Comparison of ENCODE assay signal across 27 cellular contexts in the genomic region with DNA sequence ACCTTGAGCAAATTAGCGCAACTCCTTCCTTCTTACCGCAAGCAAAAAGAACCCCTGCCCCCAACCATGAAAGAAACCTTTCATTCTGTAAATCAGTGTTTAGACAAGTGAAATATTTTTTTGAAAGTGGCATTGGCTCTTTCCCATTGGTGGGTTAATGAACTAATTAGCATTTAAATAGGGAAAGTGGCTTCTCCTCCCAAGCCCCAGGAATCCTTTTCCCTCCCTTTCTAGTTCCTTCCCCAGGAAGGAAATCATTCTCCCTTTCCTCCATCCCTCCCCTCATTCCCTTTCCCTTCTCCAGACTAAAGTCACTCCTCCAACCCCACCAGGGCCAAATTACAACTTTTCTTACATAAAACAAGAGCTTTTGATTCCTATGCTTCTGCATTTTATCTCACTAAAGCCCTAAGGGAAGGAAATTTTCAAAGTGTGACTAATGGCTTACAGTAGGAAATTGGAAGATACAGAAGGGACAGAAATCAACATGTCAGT. TPM values are rescaled to one million over a fixed set of nuclear protein-coding genes. Genes with fewer than 3 reads are reported as not detected.
A peak's percentile ranks its signal among the peaks of the same experiment; 100 is the strongest.
DNase-seq lines count a peak whose midpoint lies in the region; ATAC-seq, FAIRE-seq and TF ChIP-seq lines count a peak whose summit lies in the region.
"Had no signal": no experiment of that assay in that cellular context is flagged by ENCODE, and none has a peak within 500 bp of the region (broad histone marks: within the 10 kb centered on the region; RNA-seq: fewer than 3 reads in every experiment).

No MANE protein-coding gene starts in this region.

- TF ChIP-seq RAD21 in IMR-90 (IDR thresholded peaks at IDR 0.05; ENCODE audit: low read length), result no peak
- no peak for TF ChIP-seq RAD21 in H1 (IDR thresholded peaks at IDR 0.05 in 1 of 2, conservative IDR thresholded peaks at IDR 0.05 in 1 of 2; ENCODE audit: low read depth in 2 of 2, low read length in 2 of 2)

- DNase-seq in EH (ENCODE audit: low read depth) (peak; percentile 65), IMR-90 (no peak), H1 (ENCODE audit: low read depth in 1 of 2, low spot score in 2 of 2) (peak in 1 of 2 experiments; percentile 5), left kidney (ENCODE audit: low read depth, low spot score) (peak; percentile 53), GM10248 (ENCODE audit: extremely low spot score) (no peak), pons (ENCODE audit: low spot score) (no peak)
- DNase-seq: effector CD4-positive, alpha-beta T cell; GOT3; hippocampal formation; left colon; NCI-H1105; NCI-H524 treated with DMSO at 0.1 percent for 48 hours; nucleus accumbens; right cardiac atrium; SHP77 treated with DMSO at 0.1 percent for 48 hours; stimulated activated CD4-positive, alpha-beta T cell treated with anti-CD3 and anti-CD28 coated beads, Interleukin-15, amount 100 ng/mL, for 24 hours; thyroid gland had no signal

- CTCF ChIA-PET in IMR-90 (lab: Yijun Ruan, JAX) (no interaction called here), H1 (lab: Charles Lee; ENCODE audit: partially characterized antibody) (interaction anchor here (0.6 to 1.7 kb wide), 3 partner anchors 10 to 55 kb away, joined by 3 to 11 read pairs (median 3); partner anchors contain the start of gene CETN1), GM10248 (lab: Yijun Ruan, JAX) (interaction anchor here (1.2 kb wide), 1 partner anchor 10 kb away, joined by 5 read pairs; no protein-coding TSS in a partner anchor)

- no peaks in the 10 kb centered on the region for H3K9me1 ChIP-seq in IMR-90 (ENCODE audit: insufficient read depth, low read length)

- H2BK12ac ChIP-seq in H1 (ENCODE audit: low read depth, low read length), result no peak overlapping the region

- H2AFZ ChIP-seq in IMR-90 (replicated peaks; ENCODE audit: low read length, poor library complexity) (no peak overlapping the region), H1 (ENCODE audit: low read length) (no peak overlapping the region)

- H3K23ac ChIP-seq in IMR-90 (ENCODE audit: low read depth, low read length) (no peak overlapping the region), H1 (ENCODE audit: insufficient read length) (no peak overlapping the region)

- POLR2A ChIA-PET in IMR-90 (lab: Charles Lee; ENCODE audit: unreplicated experiment), result no interaction called here
- POLR2A ChIA-PET in H1 (lab: Charles Lee; ENCODE audit: partially characterized antibody), result interaction anchor here (0.8 kb wide), 1 partner anchor 367 kb away, joined by 3 read pairs; the partner anchor contains the start of gene THOC1
- POLR2A ChIA-PET in GM10248 (lab: Yijun Ruan, JAX), result no interaction called here

- no peak overlapping the region for H2AK9ac ChIP-seq in IMR-90 (replicated peaks; ENCODE audit: low read depth, low read length, poor library complexity)

- H2BK120ac ChIP-seq in IMR-90 (ENCODE audit: low read depth, low read length) (no peak overlapping the region), H1 (replicated peaks; ENCODE audit: low read depth, low read length) (no peak overlapping the region)

- H4K8ac ChIP-seq in IMR-90 (ENCODE audit: low read depth in 2 of 2, low read length in 2 of 2), result no peak overlapping the region
- H4K8ac ChIP-seq in H1 (ENCODE audit: extremely low read depth, insufficient read depth, low read length), result no peak overlapping the region

- H3K27me3 ChIP-seq in IMR-90 (ENCODE audit: control insufficient read depth, insufficient read depth, low read length) (peaks cover 3% of the 10 kb centered on the region; the same call in 1 of the 2 replicates), H1 (replicated peaks in 1 of 4; ENCODE audit: control insufficient read depth in 3 of 4, extremely low read depth in 1 of 4, insufficient read depth in 3 of 4, low read length in 3 of 4) (no peaks in the 10 kb centered on the region)
- H3K27me3 ChIP-seq: thyroid gland had no signal

- no peaks in the 10 kb centered on the region for H3K36me3 ChIP-seq in IMR-90 (ENCODE audit: control insufficient read depth, insufficient read depth, low read length)
- no peaks in the 10 kb centered on the region for H3K36me3 ChIP-seq in H1 (ENCODE audit: control insufficient read depth in 2 of 4, insufficient read depth in 4 of 4, low read length in 3 of 4)
- H3K36me3 ChIP-seq: thyroid gland had no signal

- TF ChIP-seq CTCF in IMR-90 (conservative IDR thresholded peaks at IDR 0.05; ENCODE audit: low read depth, low read length) (no peak), H1 (IDR thresholded peaks at IDR 0.05; ENCODE audit: control extremely low read depth in 1 of 3, insufficient read depth in 1 of 3, low read depth in 1 of 3, low read length in 3 of 3) (no peak), GM10248 (IDR thresholded peaks at IDR 0.05; ENCODE audit: control extremely low read depth, extremely low read depth, low read depth, missing control alignments) (no peak)

- peak; percentile 19 for FAIRE-seq in H1 (lab: Jason Lieb, UNC)
- FAIRE-seq: A549 had no signal

- H4K20me1 ChIP-seq in IMR-90 (ENCODE audit: insufficient read depth, low read length), result no peaks in the 10 kb centered on the region
- no peaks in the 10 kb centered on the region for H4K20me1 ChIP-seq in H1 (replicated peaks in 1 of 2; ENCODE audit: control insufficient read depth in 1 of 2, insufficient read depth in 2 of 2, low read length in 2 of 2)

- in situ Hi-C loops in IMR-90 (cut with MboI; ENCODE audit: low sequenced_read_pairs), result no loop called here

- no peak overlapping the region for H3K9ac ChIP-seq in IMR-90 (ENCODE audit: low read depth, low read length)
- no peak overlapping the region for H3K9ac ChIP-seq in H1 (replicated peaks in 1 of 4; ENCODE audit: extremely low read depth in 1 of 4, low read depth in 3 of 4, low read length in 3 of 4)

- no peaks in the 10 kb centered on the region for H3K4me1 ChIP-seq in IMR-90 (ENCODE audit: control insufficient read depth, insufficient read depth, low read length)
- peaks cover 0 to 8% (median 2%) of the 10 kb centered on the region in 4 experiments; a peak in 3 of 7 replicates for H3K4me1 ChIP-seq in H1 (replicated peaks in 1 of 4; ENCODE audit: control insufficient read depth in 3 of 4, insufficient read depth in 4 of 4, low read length in 3 of 4)
- H3K4me1 ChIP-seq: A549, thyroid gland had no signal

- no peaks in the 10 kb centered on the region for H3K79me1 ChIP-seq in IMR-90 (ENCODE audit: low read depth in 1 of 2, low read length in 2 of 2)
- no peaks in the 10 kb centered on the region for H3K79me1 ChIP-seq in H1 (ENCODE audit: low read depth, low read length)

- H3K18ac ChIP-seq in IMR-90 (ENCODE audit: low read depth, low read length) (no peak overlapping the region), H1 (ENCODE audit: extremely low read depth, low read length) (peak overlapping the region; percentile 64; the same call in 1 of the 2 replicates)

- no peak overlapping the region for H2AK5ac ChIP-seq in IMR-90 (ENCODE audit: low read depth, low read length)
- H2AK5ac ChIP-seq in H1 (ENCODE audit: low read depth, low read length), result no peak overlapping the region

- TF ChIP-seq POLR2A in IMR-90 (IDR thresholded peaks at IDR 0.05; ENCODE audit: low read depth, low read length), result no peak
- TF ChIP-seq POLR2A in H1 (IDR thresholded peaks at IDR 0.05; ENCODE audit: control extremely low read depth in 1 of 2, low read depth in 2 of 2, low read length in 2 of 2), result no peak

- H4K5ac ChIP-seq in IMR-90 (ENCODE audit: low read depth, low read length) (no peak overlapping the region), H1 (ENCODE audit: insufficient read length, low read depth, low read length) (no peak overlapping the region)

- no peak overlapping the region for H2BK15ac ChIP-seq in IMR-90 (ENCODE audit: low read depth, low read length)
- H2BK15ac ChIP-seq in H1 (ENCODE audit: low read length), result no peak overlapping the region

- no TSS peak for BruUV-seq in IMR-90 (replicated peaks; lab: Mats Ljungman, UMichigan)

- ATAC-seq in IMR-90 (ENCODE audit: low read depth) (0 out of 2 replicates have a peak, but pooled peaks have one; percentile 17), GM21515 (IDR thresholded peaks at IDR 0.05; ENCODE audit: unreplicated experiment) (no peak), GM18873 (IDR thresholded peaks at IDR 0.05; ENCODE audit: low FRiP score, unreplicated experiment) (no peak)
- ATAC-seq: A549; activated T-helper 17 cell treated with anti-CD3 and anti-CD28 coated beads, Interleukin-2, amount 50 U/mL, for 72 hours; left colon; right cardiac atrium; stimulated activated memory B cell treated with anti-CD40 and anti-IgM and Interleukin-4, amounts not matched to agents 10 μg/mL and 1 μg/mL and 100 μg/mL, for 72 hours had no signal

- H4K91ac ChIP-seq in IMR-90 (ENCODE audit: insufficient read depth, low read depth, low read length), result no peak overlapping the region
- H4K91ac ChIP-seq in H1 (replicated peaks; ENCODE audit: insufficient read length, low read length), result no peak overlapping the region

- H2BK20ac ChIP-seq in IMR-90 (ENCODE audit: low read depth, low read length) (no peak overlapping the region), H1 (ENCODE audit: low read length) (no peak overlapping the region)

- H3K4me2 ChIP-seq in IMR-90 (ENCODE audit: low read depth, low read length), result no peak overlapping the region
- H3K4me2 ChIP-seq in H1 (ENCODE audit: insufficient read depth in 1 of 2, low read depth in 2 of 2, low read length in 2 of 2), result peak overlapping the region; percentile 34 to 56
- H3K4me2 ChIP-seq: A549 had no signal

- H3K23me2 ChIP-seq in H1 (ENCODE audit: low read depth, low read length), result no peaks in the 10 kb centered on the region

- H2BK5ac ChIP-seq in IMR-90 (ENCODE audit: low read depth, low read length, poor library complexity, severe bottlenecking) (no peak overlapping the region), H1 (ENCODE audit: low read depth, low read length) (no peak overlapping the region)

- dilution Hi-C loops in IMR-90 (cut with HindIII; ENCODE audit: low sequenced_read_pairs, unreplicated experiment), result no loop called here

- TF ChIP-seq EP300 in H1 (IDR thresholded peaks at IDR 0.05; ENCODE audit: borderline replicate concordance in 1 of 2, low read depth in 2 of 2, low read length in 2 of 2), result no peak

- H3K56ac ChIP-seq in IMR-90 (ENCODE audit: extremely low read depth, insufficient read depth, low read length) (no peak overlapping the region), H1 (replicated peaks; ENCODE audit: insufficient read length, low read depth, low read length) (no peak overlapping the region)

- intact Hi-C loops in IMR-90 (cut with micrococcal nuclease), result no loop called here

- no peaks in the 10 kb centered on the region for H3K79me2 ChIP-seq in H1 (ENCODE audit: control insufficient read depth in 1 of 2, insufficient read depth in 2 of 2, low read length in 2 of 2)

- H3K4me3 ChIP-seq in IMR-90 (ENCODE audit: insufficient read depth, low read depth, low read length) (no peak overlapping the region), H1 (ENCODE audit: extremely low read depth in 1 of 4, insufficient read depth in 2 of 4, low read depth in 3 of 4, low read length in 4 of 4) (peak overlapping the region in 1 of 4 experiments; percentile 43; a peak in 1 of 8 replicates)
- H3K4me3 ChIP-seq: A549, thyroid gland had no signal

- H3K4ac ChIP-seq in IMR-90 (ENCODE audit: low read depth, low read length) (no peak overlapping the region), H1 (replicated peaks; ENCODE audit: insufficient read length, low read depth, low read length) (no peak overlapping the region)

- H3K27ac ChIP-seq in IMR-90 (ENCODE audit: insufficient read depth, low read length), result no peak overlapping the region
- H3K27ac ChIP-seq in H1 (ENCODE audit: low read depth, low read length), result no peak overlapping the region
- H3K27ac ChIP-seq: A549, C4-2B, thyroid gland had no signal

- H3K14ac ChIP-seq in IMR-90 (replicated peaks; ENCODE audit: low read depth, low read length) (no peak overlapping the region), H1 (ENCODE audit: insufficient read length) (no peak overlapping the region)

- no CpG with 5 or more reads among the region's 2 CpGs for WGBS in IMR-90 (ENCODE audit: extremely low coverage in 2 of 2, insufficient read length in 1 of 2), 2 experiments
- 7% methylated on average over 2 of the region's 2 CpGs; no CpG with 5 or more reads in 1 of the 2 experiments for WGBS in H1 (ENCODE audit: extremely low coverage in 1 of 2, insufficient coverage in 1 of 2, insufficient read length in 1 of 2, insufficient replicate concordance in 2 of 2, low coverage in 1 of 2, low lambda C conversion rate in 2 of 2, missing lambda C conversion rate in 1 of 2), 2 experiments

- H3K9me3 ChIP-seq in IMR-90 (ENCODE audit: control insufficient read depth, insufficient read depth, low read length), result no peaks in the 10 kb centered on the region
- H3K9me3 ChIP-seq in H1 (ENCODE audit: insufficient read depth in 2 of 2, low read depth in 1 of 2, low read length in 1 of 2), result no peaks in the 10 kb centered on the region
- H3K9me3 ChIP-seq: A549, thyroid gland had no signal

RNA-seq across cellular contexts. Expression of gene TYMS, which starts 22.9 kb away (rescaled TPM):
- 26.7 and 28.3 TPM in 2 replicates for total RNA-seq in IMR-90 (2012; rRNA removed)
- 92.2 and 96.9 TPM in 2 replicates for polyA plus RNA-seq in IMR-90 (2012; rRNA removed)
- 43.9 and 50.3 TPM in 2 replicates for polyA plus RNA-seq in IMR-90 (2012; cell fraction: cytosol; rRNA removed)
- 21.3 and 23.1 TPM in 2 replicates for polyA plus RNA-seq in IMR-90 (2012; cell fraction: nucleus; rRNA removed; ENCODE audit: low replicate concordance)
- 85.1 and 91.9 TPM in 2 replicates for total RNA-seq in H1 (2021; fragmentation: NEBNext Ultra II Directional; extraction: Animal tissue kit (Norgen Biotek cat#: 25700))
- 76.8 and 110 TPM in 2 replicates for polyA plus RNA-seq in H1 (2011; rRNA removed)
- 78.5 TPM for polyA plus RNA-seq in H1 (2011; cell fraction: cytosol; rRNA removed)
- 120 TPM for polyA plus RNA-seq in H1 (2011; cell fraction: nucleus; rRNA removed)
- polyA plus RNA-seq in H1 (2012, experiment 1 of 2), result 99.4 to 132 TPM (median 113 TPM) in 4 replicates
- polyA plus RNA-seq in H1 (2012, experiment 2 of 2), result 51.6 TPM
- polyA plus RNA-seq in H1 (2013, experiment 1 of 2), result 58.5 TPM
- 58.9 TPM for polyA plus RNA-seq in H1 (2013, experiment 2 of 2)
- 117 and 187 TPM in 2 replicates for polyA minus RNA-seq in H1 (2011; rRNA and poly(A)+ RNA removed)
- polyA minus RNA-seq in H1 (2011; cell fraction: cytosol; rRNA and poly(A)+ RNA removed), result 74.1 TPM
- polyA minus RNA-seq in H1 (2011; cell fraction: nucleus; rRNA and poly(A)+ RNA removed), result 26.6 TPM

RNA-seq across cellular contexts. Expression of gene CLUL1, which starts 37.8 kb away (rescaled TPM):
- not detected in 2 replicates for total RNA-seq in IMR-90 (2012; rRNA removed)
- polyA plus RNA-seq in IMR-90 (2012; rRNA removed) (not detected in 2 replicates), H1 (2011; rRNA removed) (0.08 and 0.23 TPM in 2 replicates)
- polyA plus RNA-seq in IMR-90 (2012; cell fraction: cytosol; rRNA removed), result not detected in 2 replicates
- not detected in 2 replicates for polyA plus RNA-seq in IMR-90 (2012; cell fraction: nucleus; rRNA removed; ENCODE audit: low replicate concordance)
- total RNA-seq in H1 (2021; fragmentation: NEBNext Ultra II Directional; extraction: Animal tissue kit (Norgen Biotek cat#: 25700)), result 0.59 TPM in 1 of 2 replicates, not detected in the other
- polyA plus RNA-seq in H1 (2011; cell fraction: cytosol; rRNA removed), result 0.23 TPM
- polyA plus RNA-seq in H1 (2011; cell fraction: nucleus; rRNA removed), result 0.23 TPM
- 0.11 to 0.40 TPM in 2 of 4 replicates, not detected in the others for polyA plus RNA-seq in H1 (2012, experiment 1 of 2)
- polyA plus RNA-seq in H1 (2012, experiment 2 of 2), result not detected
- 0.75 TPM for polyA plus RNA-seq in H1 (2013, experiment 1 of 2)
- 0.42 TPM for polyA plus RNA-seq in H1 (2013, experiment 2 of 2)
- 0.29 TPM in 1 of 2 replicates, not detected in the other for polyA minus RNA-seq in H1 (2011; rRNA and poly(A)+ RNA removed)
- polyA minus RNA-seq in H1 (2011; cell fraction: cytosol; rRNA and poly(A)+ RNA removed), result not detected
- not detected for polyA minus RNA-seq in H1 (2011; cell fraction: nucleus; rRNA and poly(A)+ RNA removed)
- total RNA-seq: activated CD8-positive, alpha-beta memory T cell treated with anti-CD3 and anti-CD28 coated beads for 36 hours; activated T-helper 17 cell treated with anti-CD3 and anti-CD28 coated beads, Interleukin-2, amount 50 U/mL, for 72 hours; cardiac septum; left colon; mononuclear cell; T-helper 2 cell treated with Interferon-gamma antibody and Interleukin-4, amounts not matched to agents 100 ng/mL and 5 ng/mL, for 36 hours had no signal
- polyA plus RNA-seq: A549, right cardiac atrium had no signal

RNA-seq across cellular contexts. Expression of gene CETN1, which starts 54.4 kb away (rescaled TPM):
- total RNA-seq in IMR-90 (2012; rRNA removed), result not detected in 2 replicates
- polyA plus RNA-seq in IMR-90 (2012; rRNA removed), result not detected in 2 replicates
- not detected in 2 replicates for polyA plus RNA-seq in IMR-90 (2012; cell fraction: cytosol; rRNA removed)
- not detected in 2 replicates for polyA plus RNA-seq in IMR-90 (2012; cell fraction: nucleus; rRNA removed; ENCODE audit: low replicate concordance)
- not detected in 2 replicates for total RNA-seq in H1 (2021; fragmentation: NEBNext Ultra II Directional; extraction: Animal tissue kit (Norgen Biotek cat#: 25700))
- not detected in 2 replicates for polyA plus RNA-seq in H1 (2011; rRNA removed)
- polyA plus RNA-seq in H1 (2011; cell fraction: cytosol; rRNA removed), result not detected
- not detected for polyA plus RNA-seq in H1 (2011; cell fraction: nucleus; rRNA removed)
- polyA plus RNA-seq in H1 (2012, experiment 1 of 2), result not detected in 4 replicates
- not detected for polyA plus RNA-seq in H1 (2012, experiment 2 of 2)
- not detected for polyA plus RNA-seq in H1 (2013, experiment 1 of 2)
- polyA plus RNA-seq in H1 (2013, experiment 2 of 2), result not detected
- not detected in 2 replicates for polyA minus RNA-seq in H1 (2011; rRNA and poly(A)+ RNA removed)
- polyA minus RNA-seq in H1 (2011; cell fraction: cytosol; rRNA and poly(A)+ RNA removed), result not detected
- not detected for polyA minus RNA-seq in H1 (2011; cell fraction: nucleus; rRNA and poly(A)+ RNA removed)
- total RNA-seq: activated CD8-positive, alpha-beta memory T cell treated with anti-CD3 and anti-CD28 coated beads for 36 hours; activated T-helper 17 cell treated with anti-CD3 and anti-CD28 coated beads, Interleukin-2, amount 50 U/mL, for 72 hours; cardiac septum; left colon; right cardiac atrium; T-helper 2 cell treated with Interferon-gamma antibody and Interleukin-4, amounts not matched to agents 100 ng/mL and 5 ng/mL, for 36 hours had no signal
- polyA plus RNA-seq: A549, right cardiac atrium had no signal

Comparison
In these comparisons a context has a peak if more than half of its experiments do, and no peak if none do; other contexts are left out.
1. DNase-seq: peak in EH (single experiment) and left kidney (single experiment); none in IMR-90 (single experiment), GM10248 (single experiment) and pons (single experiment).